12 cellular contexts compared by ENCODE assay signal in the genomic region with DNA sequence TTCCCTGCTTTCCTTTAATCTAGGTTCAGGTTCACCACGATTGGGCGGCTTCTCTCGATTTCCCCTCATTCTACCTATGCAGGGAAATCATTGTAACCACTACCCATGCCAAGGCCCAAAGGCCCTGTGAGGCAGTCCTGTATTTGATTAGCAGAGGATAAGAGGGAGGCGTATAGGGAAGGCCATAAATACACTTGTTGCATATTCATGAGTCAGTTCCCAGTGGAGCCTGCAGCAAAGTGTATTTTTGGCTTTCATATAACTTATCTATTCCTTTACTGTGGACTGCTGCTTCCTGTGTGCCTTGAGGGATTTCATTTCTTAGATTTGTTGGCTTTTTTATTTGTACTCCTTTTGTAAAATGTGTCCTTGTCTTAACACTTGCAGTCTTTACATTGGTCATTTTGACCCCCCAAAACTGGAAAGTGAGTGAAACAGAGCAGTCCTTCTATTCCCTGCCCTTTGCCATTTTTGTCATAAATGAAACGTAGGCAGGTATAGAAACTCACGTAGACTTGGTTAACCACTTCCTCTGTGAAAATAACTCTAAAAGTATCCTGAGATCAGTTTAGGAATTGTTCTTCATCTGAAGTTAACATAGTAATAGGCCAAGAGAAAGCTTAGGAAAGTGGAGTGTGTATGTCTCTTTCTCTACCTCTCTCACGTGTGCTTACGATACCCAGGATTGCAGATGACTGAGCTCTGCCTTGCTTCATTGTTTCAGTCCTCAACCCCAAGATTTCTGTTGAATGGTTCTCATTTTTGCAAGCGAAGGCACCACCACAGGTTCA. TPM values are rescaled to one million over a fixed set of nuclear protein-coding genes. Genes with fewer than 3 reads are reported as not detected.
DNase-seq lines count a peak whose midpoint lies in the region; ATAC-seq and TF ChIP-seq lines count a peak whose summit lies in the region.
"Had no signal": no experiment of that assay in that cellular context is flagged by ENCODE, and none has a peak within 500 bp of the region (broad histone marks: within the 10 kb centered on the region; RNA-seq: fewer than 3 reads in every experiment).

No MANE protein-coding gene starts in this region.

- CTCF ChIA-PET in activated naive CD4-positive, alpha-beta T cell treated with anti-CD3 and anti-CD28 coated beads for 36 hours (lab: Charles Lee): interaction anchor here (0.8 to 2.8 kb wide), 6 partner anchors 10 to 151 kb away, joined by 3 to 47 read pairs (median 4); no protein-coding TSS in a partner anchor
- CTCF ChIA-PET in HEK293 (lab: Yijun Ruan, JAX): interaction anchor here (0.6 to 5.2 kb wide), 3 partner anchors 10 to 130 kb away, joined by 3 to 36 read pairs (median 3); no protein-coding TSS in a partner anchor

- H3K4me1 ChIP-seq in HEK293 (ENCODE audit: control insufficient read depth, insufficient read depth, low read length): no peaks in the 10 kb centered on the region

- no peak for DNase-seq in activated naive CD4-positive, alpha-beta T cell treated with anti-CD3 and anti-CD28 coated beads for 36 hours
- DNase-seq in activated naive CD4-positive, alpha-beta T cell treated with Interleukin-2 at 50 U/mL for 16 hours: no peak
- no peak for DNase-seq in activated T-helper 2 cell treated with anti-CD3 and anti-CD28 coated beads, Interferon-gamma antibody, Interleukin-2, Interleukin-4, amounts not matched to agents 10 μg/mL and 5 μg/mL and 100 μg/mL, durations not matched to agents 14 hours and 24 hours and 36 hours (ENCODE audit: low spot score)
- DNase-seq in NCI-H748 treated with DMSO at 0.1 percent for 48 hours (lab: John Stamatoyannopoulos, UW) (no peak), GDM1 (lab: John Stamatoyannopoulos, UW) (no peak)
- DNase-seq: EL, NCI-H1092, SW 1271 had no signal

- no peaks in the 10 kb centered on the region for H3K27me3 Mint-ChIP-seq in activated naive CD4-positive, alpha-beta T cell treated with anti-CD3 and anti-CD28 coated beads for 36 hours (ENCODE audit: low read depth)
- H3K27me3 Mint-ChIP-seq in activated T-helper 2 cell treated with anti-CD3 and anti-CD28 coated beads, Interferon-gamma antibody, Interleukin-2, Interleukin-4, amounts not matched to agents 10 μg/mL and 5 μg/mL and 100 μg/mL, durations not matched to agents 14 hours and 24 hours and 36 hours (ENCODE audit: low read depth): no peaks in the 10 kb centered on the region
- H3K27me3 Mint-ChIP-seq in stimulated activated memory B cell treated with anti-CD40 and anti-IgM and Interleukin-4, amounts not matched to agents 10 μg/mL and 1 μg/mL and 100 μg/mL, for 72 hours: no peaks in the 10 kb centered on the region

- TF ChIP-seq CTCF in HEK293 (tag by site-specific recombination; IDR thresholded peaks at IDR 0.05): no peak

- no peak overlapping the region for H3K4me3 Mint-ChIP-seq in activated naive CD4-positive, alpha-beta T cell treated with anti-CD3 and anti-CD28 coated beads for 36 hours
- H3K4me3 Mint-ChIP-seq in activated T-helper 2 cell treated with anti-CD3 and anti-CD28 coated beads, Interferon-gamma antibody, Interleukin-2, Interleukin-4, amounts not matched to agents 10 μg/mL and 5 μg/mL and 100 μg/mL, durations not matched to agents 14 hours and 24 hours and 36 hours (ENCODE audit: low read depth): peak overlapping the region; percentile 56
- peak overlapping the region; percentile 36 for H3K4me3 Mint-ChIP-seq in stimulated activated memory B cell treated with anti-CD40 and anti-IgM and Interleukin-4, amounts not matched to agents 10 μg/mL and 1 μg/mL and 100 μg/mL, for 72 hours

- no peaks in the 10 kb centered on the region for H3K9me3 ChIP-seq in HEK293 (ENCODE audit: control insufficient read depth, insufficient read depth, low read depth, low read length)
- H3K9me3 ChIP-seq: thoracic aorta had no signal

- ATAC-seq in stimulated activated memory B cell treated with anti-CD40 and anti-IgM and Interleukin-4, amounts not matched to agents 10 μg/mL and 1 μg/mL and 100 μg/mL, for 72 hours: peak; percentile 34
- no peak for ATAC-seq in GM18867 (IDR thresholded peaks at IDR 0.05; ENCODE audit: unreplicated experiment)

- peaks cover 34% of the 10 kb centered on the region for H3K4me1 Mint-ChIP-seq in activated naive CD4-positive, alpha-beta T cell treated with anti-CD3 and anti-CD28 coated beads for 36 hours (ENCODE audit: low read depth)
- peaks cover 39% of the 10 kb centered on the region for H3K4me1 Mint-ChIP-seq in activated T-helper 2 cell treated with anti-CD3 and anti-CD28 coated beads, Interferon-gamma antibody, Interleukin-2, Interleukin-4, amounts not matched to agents 10 μg/mL and 5 μg/mL and 100 μg/mL, durations not matched to agents 14 hours and 24 hours and 36 hours (ENCODE audit: low read depth)
- peaks cover 38% of the 10 kb centered on the region for H3K4me1 Mint-ChIP-seq in stimulated activated memory B cell treated with anti-CD40 and anti-IgM and Interleukin-4, amounts not matched to agents 10 μg/mL and 1 μg/mL and 100 μg/mL, for 72 hours

- no peak overlapping the region for H3K4me3 ChIP-seq in HEK293 (ENCODE audit: low read depth, low read length)
- H3K4me3 ChIP-seq: thoracic aorta had no signal

- POLR2A ChIA-PET in HEK293 (lab: Yijun Ruan, JAX): interaction anchor here (0.6 to 2.9 kb wide), 2 partner anchors 73 to 270 kb away, joined by 3 to 19 read pairs; partner anchors contain the start of gene NFYC

- H3K9me3 Mint-ChIP-seq in activated naive CD4-positive, alpha-beta T cell treated with anti-CD3 and anti-CD28 coated beads for 36 hours: no peaks in the 10 kb centered on the region
- H3K9me3 Mint-ChIP-seq in activated T-helper 2 cell treated with anti-CD3 and anti-CD28 coated beads, Interferon-gamma antibody, Interleukin-2, Interleukin-4, amounts not matched to agents 10 μg/mL and 5 μg/mL and 100 μg/mL, durations not matched to agents 14 hours and 24 hours and 36 hours: no peaks in the 10 kb centered on the region
- no peaks in the 10 kb centered on the region for H3K9me3 Mint-ChIP-seq in stimulated activated memory B cell treated with anti-CD40 and anti-IgM and Interleukin-4, amounts not matched to agents 10 μg/mL and 1 μg/mL and 100 μg/mL, for 72 hours

- no peak overlapping the region for H3K27ac ChIP-seq in HEK293 (ENCODE audit: extremely low read depth, low read depth, low read length)
- H3K27ac ChIP-seq: thoracic aorta had no signal

- peaks cover 15 to 98% of the 10 kb centered on the region in 2 experiments; a peak in 2 of 3 replicates for H3K36me3 ChIP-seq in HEK293 (ENCODE audit: control insufficient read depth in 2 of 2, insufficient read depth in 1 of 2, low read length in 2 of 2)

- H3K27ac Mint-ChIP-seq in activated naive CD4-positive, alpha-beta T cell treated with anti-CD3 and anti-CD28 coated beads for 36 hours: peak overlapping the region; percentile 73
- H3K27ac Mint-ChIP-seq in activated T-helper 2 cell treated with anti-CD3 and anti-CD28 coated beads, Interferon-gamma antibody, Interleukin-2, Interleukin-4, amounts not matched to agents 10 μg/mL and 5 μg/mL and 100 μg/mL, durations not matched to agents 14 hours and 24 hours and 36 hours: peak overlapping the region; percentile 95
- H3K27ac Mint-ChIP-seq in stimulated activated memory B cell treated with anti-CD40 and anti-IgM and Interleukin-4, amounts not matched to agents 10 μg/mL and 1 μg/mL and 100 μg/mL, for 72 hours: peak overlapping the region; percentile 78

- peaks cover 26% of the 10 kb centered on the region for H3K36me3 Mint-ChIP-seq in activated naive CD4-positive, alpha-beta T cell treated with anti-CD3 and anti-CD28 coated beads for 36 hours (ENCODE audit: low read depth)
- peaks cover 82% of the 10 kb centered on the region for H3K36me3 Mint-ChIP-seq in activated T-helper 2 cell treated with anti-CD3 and anti-CD28 coated beads, Interferon-gamma antibody, Interleukin-2, Interleukin-4, amounts not matched to agents 10 μg/mL and 5 μg/mL and 100 μg/mL, durations not matched to agents 14 hours and 24 hours and 36 hours (ENCODE audit: low read depth)
- H3K36me3 Mint-ChIP-seq in stimulated activated memory B cell treated with anti-CD40 and anti-IgM and Interleukin-4, amounts not matched to agents 10 μg/mL and 1 μg/mL and 100 μg/mL, for 72 hours: peaks cover 69% of the 10 kb centered on the region

- intact Hi-C loops in activated naive CD4-positive, alpha-beta T cell treated with anti-CD3 and anti-CD28 coated beads for 36 hours (cut with micrococcal nuclease): loop anchor here (1.0 kb wide), 1 partner anchor 72 kb away; no protein-coding TSS in a partner anchor
- intact Hi-C loops in activated T-helper 2 cell treated with anti-CD3 and anti-CD28 coated beads, Interferon-gamma antibody, Interleukin-2, Interleukin-4, amounts not matched to agents 10 μg/mL and 5 μg/mL and 100 μg/mL, durations not matched to agents 14 hours and 24 hours and 36 hours (cut with micrococcal nuclease): loop anchor here (1.0 to 10.0 kb wide), 4 partner anchors 11 to 149 kb away; no protein-coding TSS in a partner anchor

TF ChIP-seq in HEK293, 187 proteins besides CTCF, POLR2A, EP300 and RAD21:
- TF ChIP-seq ZNF223 (tag by site-specific recombination; IDR thresholded peaks at IDR 0.05): no peak
- TF ChIP-seq SCRT1 (tag by site-specific recombination; IDR thresholded peaks at IDR 0.05; ENCODE audit: borderline replicate concordance): peak; percentile 89
- TF ChIP-seq ZNF280C (tag by site-specific recombination; IDR thresholded peaks at IDR 0.05): no peak
- TF ChIP-seq SCRT2 (tag by site-specific recombination; IDR thresholded peaks at IDR 0.05): peak; percentile 96

RNA-seq across cellular contexts. Expression of gene KCNQ4, which starts 19.6 kb away (rescaled TPM):
- total RNA-seq in activated naive CD4-positive, alpha-beta T cell treated with anti-CD3 and anti-CD28 coated beads for 36 hours: under 1 TPM; 0.49 to 0.50 TPM
- total RNA-seq in activated T-helper 2 cell treated with anti-CD3 and anti-CD28 coated beads, Interferon-gamma antibody, Interleukin-2, Interleukin-4, amounts not matched to agents 10 μg/mL and 5 μg/mL and 100 μg/mL, durations not matched to agents 14 hours and 24 hours and 36 hours: 0.57 and 0.78 TPM in 2 replicates
